9 cellular contexts compared by ENCODE assay signal in genomic region chr2:96800762-96801463, GRCh38. TPM values are rescaled to one million over a fixed set of nuclear protein-coding genes. Genes with fewer than 3 reads are reported as not detected.
DNase-seq lines count a peak whose midpoint lies in the region; ATAC-seq, FAIRE-seq and TF ChIP-seq lines count a peak whose summit lies in the region.
"Had no signal": no experiment of that assay in that cellular context is flagged by ENCODE, and none has a peak within 500 bp of the region (broad histone marks: within the 10 kb centered on the region; RNA-seq: fewer than 3 reads in every experiment).

No MANE protein-coding gene starts in this region.

- no peaks in the 10 kb centered on the region for H3K4me1 Mint-ChIP-seq in activated naive CD8-positive, alpha-beta T cell treated with anti-CD3 and anti-CD28 coated beads, Interleukin-2, amount 50 U/mL, for 24 hours

- no peaks in the 10 kb centered on the region for H3K27me3 ChIP-seq in SU-DHL-6 (ENCODE audit: low read length)
- no peaks in the 10 kb centered on the region for H3K27me3 ChIP-seq in left ventricle myocardium inferior (ENCODE audit: low read depth)

- ATAC-seq in GM19397 (IDR thresholded peaks at IDR 0.05; ENCODE audit: unreplicated experiment) (peak; percentile 80), sciatic nerve (peak; percentile 83)
- peak; percentile 88 for ATAC-seq in activated naive CD8-positive, alpha-beta T cell treated with anti-CD3 and anti-CD28 coated beads, Interleukin-2, amount 50 U/mL, for 24 hours

- H3K4me1 ChIP-seq in left ventricle myocardium inferior: peaks cover 7% of the 10 kb centered on the region

- H3K27ac ChIP-seq in SU-DHL-6 (ENCODE audit: low read depth, low read length) (no peak overlapping the region), left ventricle myocardium inferior (replicated peaks) (peak overlapping the region; percentile 59)

- H3K79me2 ChIP-seq in SU-DHL-6 (ENCODE audit: insufficient read depth, low read length): no peaks in the 10 kb centered on the region

- no peaks in the 10 kb centered on the region for H3K9me3 Mint-ChIP-seq in activated naive CD8-positive, alpha-beta T cell treated with anti-CD3 and anti-CD28 coated beads, Interleukin-2, amount 50 U/mL, for 24 hours

- no peak overlapping the region for H3K4me3 ChIP-seq in SU-DHL-6 (ENCODE audit: insufficient read depth, low read length, poor library complexity, severe bottlenecking)
- no peak overlapping the region for H3K4me3 ChIP-seq in left ventricle myocardium inferior

- peak; percentile 27 for DNase-seq in COR-L47 (lab: John Stamatoyannopoulos, UW)
- DNase-seq in HTR-8/SVneo (ENCODE audit: insufficient read length, low spot score): peak; percentile 94
- DNase-seq in activated naive CD8-positive, alpha-beta T cell treated with anti-CD3 and anti-CD28 coated beads, Interleukin-2, amount 50 U/mL, for 24 hours: peak; percentile 77
- peak; percentile 69 for DNase-seq in left ventricle myocardium inferior
- DNase-seq in sciatic nerve (ENCODE audit: low spot score): peak; percentile 83
- no peak for DNase-seq in SKM-1 treated with dmso at 0.1 percent for 144 hours (lab: John Stamatoyannopoulos, UW; ENCODE audit: unreplicated experiment)

- H3K9me2 ChIP-seq in SU-DHL-6 (replicated peaks; ENCODE audit: insufficient read depth, low read length): no peaks in the 10 kb centered on the region

- H3K36me3 ChIP-seq in SU-DHL-6 (ENCODE audit: low read length): no peaks in the 10 kb centered on the region
- H3K36me3 ChIP-seq in left ventricle myocardium inferior: peaks cover 58% of the 10 kb centered on the region

- intact Hi-C loops in left ventricle myocardium inferior (cut with micrococcal nuclease): no loop called here
- intact Hi-C loops in sciatic nerve (cut with DNase I): no loop called here

- H3K36me3 Mint-ChIP-seq in activated naive CD8-positive, alpha-beta T cell treated with anti-CD3 and anti-CD28 coated beads, Interleukin-2, amount 50 U/mL, for 24 hours (ENCODE audit: low read depth): no peaks in the 10 kb centered on the region

- TF ChIP-seq CTCF in SU-DHL-6 (IDR thresholded peaks at IDR 0.05; ENCODE audit: insufficient read depth, low read length, poor library complexity, severe bottlenecking) (peak; percentile 89), left ventricle myocardium inferior (IDR thresholded peaks at IDR 0.05; ENCODE audit: borderline replicate concordance) (peak; percentile 84)

- no peaks in the 10 kb centered on the region for H4K20me1 ChIP-seq in SU-DHL-6 (ENCODE audit: low read depth, low read length)

- no peak overlapping the region for H3K4me2 ChIP-seq in SU-DHL-6 (ENCODE audit: low read depth, low read length, poor library complexity, severe bottlenecking)

- H3K9me3 ChIP-seq in SU-DHL-6 (ENCODE audit: insufficient read depth, low read length) (no peaks in the 10 kb centered on the region), left ventricle myocardium inferior (replicated peaks) (no peaks in the 10 kb centered on the region)

- no peak overlapping the region for H3K27ac Mint-ChIP-seq in activated naive CD8-positive, alpha-beta T cell treated with anti-CD3 and anti-CD28 coated beads, Interleukin-2, amount 50 U/mL, for 24 hours
- H3K27ac Mint-ChIP-seq: activated naive CD8-positive, alpha-beta T cell had no signal

- H2AFZ ChIP-seq in SU-DHL-6 (ENCODE audit: low read depth, low read length, severe bottlenecking): peak overlapping the region; percentile 82

- FAIRE-seq in HTR-8/SVneo (lab: Jason Lieb, UNC): peak; percentile 99

- no peak overlapping the region for H3K9ac ChIP-seq in SU-DHL-6 (ENCODE audit: low read length)

- no peaks in the 10 kb centered on the region; the same call in 1 of the 2 replicates for H3F3A ChIP-seq in SU-DHL-6 (ENCODE audit: insufficient read depth)

- no peak overlapping the region for H3K4me3 Mint-ChIP-seq in activated naive CD8-positive, alpha-beta T cell treated with anti-CD3 and anti-CD28 coated beads, Interleukin-2, amount 50 U/mL, for 24 hours
- H3K4me3 Mint-ChIP-seq: activated naive CD8-positive, alpha-beta T cell had no signal

- no peaks in the 10 kb centered on the region for H3K27me3 Mint-ChIP-seq in activated naive CD8-positive, alpha-beta T cell treated with anti-CD3 and anti-CD28 coated beads, Interleukin-2, amount 50 U/mL, for 24 hours
- H3K27me3 Mint-ChIP-seq: activated naive CD8-positive, alpha-beta T cell had no signal

RNA-seq across cellular contexts. Expression of gene CNNM3, which starts 15.2 kb away (rescaled TPM):
- 11.1 TPM for total RNA-seq in left ventricle myocardium inferior
- 26.4 TPM for total RNA-seq in sciatic nerve

RNA-seq across cellular contexts. Expression of gene CNNM4, which starts 40.2 kb away (rescaled TPM):
- total RNA-seq in left ventricle myocardium inferior: 28.9 TPM
- total RNA-seq in sciatic nerve: 13.9 TPM

RNA-seq across cellular contexts. Expression of gene ANKRD23, which starts 42.9 kb away (rescaled TPM):
- total RNA-seq in left ventricle myocardium inferior: 14.4 TPM
- 8.3 TPM for total RNA-seq in sciatic nerve

RNA-seq across cellular contexts. Expression of gene ANKRD39, which starts 56.9 kb away (rescaled TPM):
- total RNA-seq in left ventricle myocardium inferior: 14.3 TPM
- 15.9 TPM for total RNA-seq in sciatic nerve
